In genomic region chr7:128409435-128410091, GRCh38 we compare ENCODE assay signal across 1 cellular context.
TF ChIP-seq lines count a peak whose summit lies in the region.

Gene IMPDH1, minus strand, starts transcription at chr7:128409982. Its CDS starts 81 bp downstream, at chr7:128409901.

TF ChIP-seq in HepG2, 621 proteins besides CTCF, POLR2A, EP300 and RAD21 (continued from another document):
- TF ChIP-seq, protein P1, sequence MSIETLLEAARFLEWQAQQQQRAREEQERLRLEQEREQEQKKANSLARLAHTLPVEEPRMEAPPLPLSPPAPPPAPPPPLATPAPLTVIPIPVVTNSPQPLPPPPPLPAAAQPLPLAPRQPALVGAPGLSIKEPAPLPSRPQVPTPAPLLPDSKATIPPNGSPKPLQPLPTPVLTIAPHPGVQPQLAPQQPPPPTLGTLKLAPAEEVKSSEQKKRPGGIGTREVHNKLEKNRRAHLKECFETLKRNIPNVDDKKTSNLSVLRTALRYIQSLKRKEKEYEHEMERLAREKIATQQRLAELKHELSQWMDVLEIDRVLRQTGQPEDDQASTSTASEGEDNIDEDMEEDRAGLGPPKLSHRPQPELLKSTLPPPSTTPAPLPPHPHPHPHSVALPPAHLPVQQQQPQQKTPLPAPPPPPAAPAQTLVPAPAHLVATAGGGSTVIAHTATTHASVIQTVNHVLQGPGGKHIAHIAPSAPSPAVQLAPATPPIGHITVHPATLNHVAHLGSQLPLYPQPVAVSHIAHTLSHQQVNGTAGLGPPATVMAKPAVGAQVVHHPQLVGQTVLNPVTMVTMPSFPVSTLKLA (IDR thresholded peaks at IDR 0.05): no peak
- TF ChIP-seq NAIF1 (CRISPR knock-in tag; IDR thresholded peaks at IDR 0.05; ENCODE audit: borderline replicate concordance): no peak
- no peak for TF ChIP-seq HOXA7 (CRISPR knock-in tag; IDR thresholded peaks at IDR 0.05)
- peak; percentile 34 for TF ChIP-seq SALL1 (CRISPR knock-in tag; IDR thresholded peaks at IDR 0.05)
- no peak for TF ChIP-seq FIP1L1 (IDR thresholded peaks at IDR 0.05; ENCODE audit: borderline replicate concordance, insufficient read depth, low read depth, low read length)
- TF ChIP-seq TCF7 (IDR thresholded peaks at IDR 0.05; ENCODE audit: low read depth): no peak
- TF ChIP-seq, protein P2, sequence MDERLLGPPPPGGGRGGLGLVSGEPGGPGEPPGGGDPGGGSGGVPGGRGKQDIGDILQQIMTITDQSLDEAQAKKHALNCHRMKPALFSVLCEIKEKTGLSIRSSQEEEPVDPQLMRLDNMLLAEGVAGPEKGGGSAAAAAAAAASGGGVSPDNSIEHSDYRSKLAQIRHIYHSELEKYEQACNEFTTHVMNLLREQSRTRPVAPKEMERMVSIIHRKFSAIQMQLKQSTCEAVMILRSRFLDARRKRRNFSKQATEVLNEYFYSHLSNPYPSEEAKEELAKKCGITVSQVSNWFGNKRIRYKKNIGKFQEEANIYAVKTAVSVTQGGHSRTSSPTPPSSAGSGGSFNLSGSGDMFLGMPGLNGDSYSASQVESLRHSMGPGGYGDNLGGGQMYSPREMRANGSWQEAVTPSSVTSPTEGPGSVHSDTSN (CRISPR knock-in tag; IDR thresholded peaks at IDR 0.05): no peak
- no peak for TF ChIP-seq MLLT10 (CRISPR knock-in tag; IDR thresholded peaks at IDR 0.05)
- TF ChIP-seq HNRNPL (IDR thresholded peaks at IDR 0.05; ENCODE audit: low read depth, low read length): no peak
- TF ChIP-seq HDAC1 (CRISPR knock-in tag; IDR thresholded peaks at IDR 0.05): peak; percentile 6; the same call in 1 of the 2 replicates
- no peak for TF ChIP-seq ASH2L (IDR thresholded peaks at IDR 0.05; ENCODE audit: insufficient read length, low read depth, low read length)
- TF ChIP-seq E2F1 (CRISPR knock-in tag; IDR thresholded peaks at IDR 0.05): no peak
- peak; percentile 43; the same call in 1 of the 2 replicates for TF ChIP-seq AKAP8 (CRISPR knock-in tag; IDR thresholded peaks at IDR 0.05)
- no peak for TF ChIP-seq ZNF143 (CRISPR knock-in tag; IDR thresholded peaks at IDR 0.05)
- no peak for TF ChIP-seq ETS1 (CRISPR knock-in tag; IDR thresholded peaks at IDR 0.05)
- TF ChIP-seq SPEN (CRISPR knock-in tag; IDR thresholded peaks at IDR 0.05; ENCODE audit: low read depth): 0 out of 2 replicates have a peak, but pooled peaks have one; percentile 31
- no peak for TF ChIP-seq ZNF772 (CRISPR knock-in tag; IDR thresholded peaks at IDR 0.05)
- TF ChIP-seq KDM5A (IDR thresholded peaks at IDR 0.05; ENCODE audit: borderline replicate concordance, low read length): no peak
- TF ChIP-seq CC2D1A (CRISPR knock-in tag; IDR thresholded peaks at IDR 0.05): no peak
TF ChIP-seq in HepG2: peak in this region for 102.
